ENCODE assay signal across 35 cellular contexts in genomic region chr3:140428380-140428779, GRCh38.
"Had no signal": no experiment of that assay in that cellular context is flagged by ENCODE, and none has a peak within 500 bp of the region (broad histone marks: within the 10 kb centered on the region; RNA-seq: fewer than 3 reads in every experiment).

No MANE protein-coding gene starts in this region.

- H3K9me3 Mint-ChIP-seq: activated CD4-positive, alpha-beta T cell treated with anti-CD3 and anti-CD28 coated beads, Interleukin-2, amount 10 ng/mL, durations not matched to agents 24 days and 14 days; activated CD8-positive, alpha-beta T cell treated with anti-CD3 and anti-CD28 coated beads for 36 hours; activated naive CD4-positive, alpha-beta T cell treated with anti-CD3 and anti-CD28 coated beads for 36 hours; activated naive CD4-positive, alpha-beta T cell treated with anti-CD3 and anti-CD28 coated beads, Interleukin-2, amount 50 U/mL, for 72 hours; activated T-cell treated with anti-CD3 and anti-CD28 coated beads, Interleukin-2, amount 50 U/mL, for 4 hours; activated T-helper 1 cell treated with anti-CD3 and anti-CD28 coated beads, Interleukin-12 subunit alpha, Interleukin-12 subunit beta, Interleukin-2, Interleukin-4 antibody, amounts not matched to agents 30 ng/mL and 10 ng/mL and 1 ng/mL, durations not matched to agents 14 hours and 24 hours and 36 hours; IgD-negative memory B cell; T-helper 1 cell treated with Interleukin-12 subunit alpha and Interleukin-12 subunit beta and Interleukin-4 antibody, amounts not matched to agents 30 μg/mL and 1 μg/mL, for 36 hours; T-helper 2 cell treated with Interferon-gamma antibody and Interleukin-4, amounts not matched to agents 5 μg/mL and 100 μg/mL, for 36 hours had no signal

- ATAC-seq: activated CD8-positive, alpha-beta T cell treated with anti-CD3 and anti-CD28 coated beads for 36 hours; activated naive CD4-positive, alpha-beta T cell treated with anti-CD3 and anti-CD28 coated beads, Interleukin-2, amount 50 U/mL, for 72 hours; activated T-cell treated with anti-CD3 and anti-CD28 coated beads, Interleukin-2, amount 50 U/mL, for 4 hours; body of pancreas; PC-3 had no signal

- H3K4me3 Mint-ChIP-seq: activated CD4-positive, alpha-beta T cell treated with anti-CD3 and anti-CD28 coated beads, Interleukin-2, amount 10 ng/mL, durations not matched to agents 24 days and 14 days; activated CD8-positive, alpha-beta T cell treated with anti-CD3 and anti-CD28 coated beads for 36 hours; activated naive CD4-positive, alpha-beta T cell treated with anti-CD3 and anti-CD28 coated beads for 36 hours; activated T-cell treated with anti-CD3 and anti-CD28 coated beads, Interleukin-2, amount 50 U/mL, for 4 hours; activated T-helper 1 cell treated with anti-CD3 and anti-CD28 coated beads, Interleukin-12 subunit alpha, Interleukin-12 subunit beta, Interleukin-2, Interleukin-4 antibody, amounts not matched to agents 30 ng/mL and 10 ng/mL and 1 ng/mL, durations not matched to agents 14 hours and 24 hours and 36 hours; IgD-negative memory B cell; T-helper 1 cell treated with Interleukin-12 subunit alpha and Interleukin-12 subunit beta and Interleukin-4 antibody, amounts not matched to agents 30 μg/mL and 1 μg/mL, for 36 hours; T-helper 2 cell treated with Interferon-gamma antibody and Interleukin-4, amounts not matched to agents 5 μg/mL and 100 μg/mL, for 36 hours had no signal

- H3K27ac ChIP-seq: adrenal gland, body of pancreas, Peyer's patch, SJSA1 had no signal

- H3K4me3 ChIP-seq: adrenal gland, body of pancreas, MG63, Peyer's patch, SJSA1 had no signal

- H3K4me2 ChIP-seq: SK-N-SH had no signal

- H3K36me3 Mint-ChIP-seq: activated naive CD4-positive, alpha-beta T cell treated with anti-CD3 and anti-CD28 coated beads, Interleukin-2, amount 50 U/mL, for 72 hours; IgD-negative memory B cell had no signal

- H3K9ac ChIP-seq: SK-N-SH had no signal

- H3K4me1 ChIP-seq: adrenal gland, Peyer's patch, SJSA1 had no signal

- H3K27ac Mint-ChIP-seq: activated CD4-positive, alpha-beta T cell treated with anti-CD3 and anti-CD28 coated beads, Interleukin-2, amount 10 ng/mL, durations not matched to agents 24 days and 14 days; activated CD8-positive, alpha-beta T cell treated with anti-CD3 and anti-CD28 coated beads for 36 hours; activated naive CD4-positive, alpha-beta T cell treated with anti-CD3 and anti-CD28 coated beads for 36 hours; activated naive CD4-positive, alpha-beta T cell treated with anti-CD3 and anti-CD28 coated beads, Interleukin-2, amount 50 U/mL, for 72 hours; activated T-helper 1 cell treated with anti-CD3 and anti-CD28 coated beads, Interleukin-12 subunit alpha, Interleukin-12 subunit beta, Interleukin-2, Interleukin-4 antibody, amounts not matched to agents 30 ng/mL and 10 ng/mL and 1 ng/mL, durations not matched to agents 14 hours and 24 hours and 36 hours; IgD-negative memory B cell; T-helper 1 cell treated with Interleukin-12 subunit alpha and Interleukin-12 subunit beta and Interleukin-4 antibody, amounts not matched to agents 30 μg/mL and 1 μg/mL, for 36 hours; T-helper 2 cell treated with Interferon-gamma antibody and Interleukin-4, amounts not matched to agents 5 μg/mL and 100 μg/mL, for 36 hours had no signal

- H3K36me3 ChIP-seq: adrenal gland, MG63, Peyer's patch, SJSA1 had no signal

- H3K9me3 ChIP-seq: adrenal gland, body of pancreas, MG63, Peyer's patch, SJSA1, SK-N-SH had no signal

- H3K9me2 ChIP-seq: SK-N-SH had no signal

- DNase-seq: activated CD4-positive, alpha-beta T cell treated with anti-CD3 and anti-CD28 coated beads, Interleukin-2, amount 10 ng/mL, durations not matched to agents 24 days and 14 days; activated CD4-positive, alpha-beta T cell treated with anti-CD3 and anti-CD28 coated beads, Interleukin-2, amount 50 U/mL, for 4 hours; activated CD8-positive, alpha-beta T cell treated with anti-CD3 and anti-CD28 coated beads for 36 hours; activated gamma-delta T cell treated with Interleukin-2 at 50 U/mL for 16 hours; activated naive CD4-positive, alpha-beta T cell treated with anti-CD3 and anti-CD28 coated beads for 36 hours; activated T-cell treated with anti-CD3 and anti-CD28 coated beads for 4 hours; activated T-cell treated with anti-CD3 and anti-CD28 coated beads, Interleukin-2, amount 50 U/mL, for 4 hours; body of pancreas; caudate nucleus; cerebellar nuclear complex; Karpas-422; KBM-7; MG63; NCI-H1048; NCI-H1105 treated with DMSO at 0.1 percent for 48 hours; NCI-H1436; NCI-H187; NCI-H2029 treated with DMSO at 0.1 percent for 48 hours; NCI-H2107; NCI-H510A; NCI-H526 treated with DMSO at 0.1 percent for 48 hours; NCI-H82; NK-92 treated with Interleukin-12 subunit alpha and Interleukin-12 subunit beta, amount 100 ng/mL, for 24 hours; PC-3; Peyer's patch; RPMI8226; SHP77 treated with DMSO at 0.1 percent for 48 hours; SK-N-SH had no signal

- H3K27me3 Mint-ChIP-seq: activated CD8-positive, alpha-beta T cell treated with anti-CD3 and anti-CD28 coated beads for 36 hours had no signal

- H3K27me3 ChIP-seq: adrenal gland, body of pancreas, MG63, Peyer's patch, SJSA1 had no signal

- H3K4me1 Mint-ChIP-seq: activated CD4-positive, alpha-beta T cell treated with anti-CD3 and anti-CD28 coated beads, Interleukin-2, amount 10 ng/mL, durations not matched to agents 24 days and 14 days; IgD-negative memory B cell had no signal
